ENCODE assay signal across 28 cellular contexts in the genomic region with DNA sequence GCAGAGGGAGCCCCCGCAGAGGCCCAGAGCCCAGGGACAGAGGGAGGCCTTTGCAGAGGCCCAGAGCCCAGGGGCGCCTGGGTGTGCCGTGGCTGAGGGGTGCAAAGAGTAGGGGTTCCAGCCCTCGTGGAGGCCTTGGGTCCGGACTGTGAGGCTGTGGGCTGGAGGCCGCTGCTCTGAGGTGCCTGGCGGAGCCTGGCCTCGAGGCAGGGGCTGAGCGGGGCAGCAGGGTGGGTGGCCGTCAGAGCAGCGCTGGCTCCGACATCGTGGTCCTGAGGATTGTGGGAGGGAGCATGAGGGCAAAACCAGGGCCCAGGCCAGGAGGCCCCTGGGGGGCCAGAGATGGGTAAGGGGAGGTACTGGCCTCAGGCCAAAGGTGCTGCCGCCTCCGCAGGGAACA.
"Had no signal": no experiment of that assay in that cellular context is flagged by ENCODE, and none has a peak within 500 bp of the region (broad histone marks: within the 10 kb centered on the region; RNA-seq: fewer than 3 reads in every experiment).

No MANE protein-coding gene starts in this region.

- ATAC-seq: activated CD8-positive, alpha-beta T cell treated with anti-CD3 and anti-CD28 coated beads for 36 hours; activated T-cell treated with anti-CD3 and anti-CD28 coated beads, Interleukin-2, amount 50 U/mL, for 72 hours; activated T-helper 17 cell treated with anti-CD3 and anti-CD28 coated beads, Interleukin-2, amount 50 U/mL, for 72 hours had no signal

- H3K27me3 ChIP-seq: ascending aorta, MG63, SJCRH30 had no signal

- H3K4me3 ChIP-seq: ascending aorta, MG63, PC-9, SJCRH30, SK-N-MC had no signal

- H3K9me3 ChIP-seq: ascending aorta, MG63, SJCRH30 had no signal

- H3K27ac ChIP-seq: ascending aorta, PC-9, SJCRH30, SK-N-MC had no signal

- DNase-seq: activated CD4-positive, alpha-beta T cell treated with anti-CD3 and anti-CD28 coated beads, Interleukin-2, amount 10 ng/mL, durations not matched to agents 24 days and 14 days; activated CD4-positive, alpha-beta T cell treated with anti-CD3 and anti-CD28 coated beads, Interleukin-2, amount 50 U/mL, for 4 hours; activated CD8-positive, alpha-beta T cell treated with anti-CD3 and anti-CD28 coated beads for 36 hours; activated gamma-delta T cell; activated naive CD4-positive, alpha-beta T cell treated with Interleukin-2 at 50 U/mL for 16 hours; activated naive CD8-positive, alpha-beta T cell treated with anti-CD3 and anti-CD28 coated beads, Interleukin-2, amount 10 ng/mL, durations not matched to agents 7 days and 5 days; activated T-cell treated with anti-CD3 and anti-CD28 coated beads, Interleukin-2, amount 50 U/mL, for 1 hour; activated T-cell treated with anti-CD3 and anti-CD28 coated beads, Interleukin-2, amount 50 U/mL, for 72 hours; amygdala; Karpas-422; KBM-7; MG63; NCI-H1048; NCI-H1105 treated with DMSO at 0.1 percent for 48 hours; NCI-H1436; NCI-H1694; NCI-H1930; NCI-H2081 treated with DMSO at 0.1 percent for 48 hours; NCI-H226; NCI-H524 treated with DMSO at 0.1 percent for 48 hours; NCI-H748 treated with DMSO at 0.1 percent for 48 hours; NK-92 treated with Interleukin-12 subunit alpha and Interleukin-12 subunit beta, amount 100 ng/mL, for 24 hours; PC-9; SHP77; SJCRH30 had no signal

- H3K4me1 ChIP-seq: ascending aorta, SJCRH30 had no signal
